Comparison of ENCODE assay signal across 25 cellular contexts in the genomic region with DNA sequence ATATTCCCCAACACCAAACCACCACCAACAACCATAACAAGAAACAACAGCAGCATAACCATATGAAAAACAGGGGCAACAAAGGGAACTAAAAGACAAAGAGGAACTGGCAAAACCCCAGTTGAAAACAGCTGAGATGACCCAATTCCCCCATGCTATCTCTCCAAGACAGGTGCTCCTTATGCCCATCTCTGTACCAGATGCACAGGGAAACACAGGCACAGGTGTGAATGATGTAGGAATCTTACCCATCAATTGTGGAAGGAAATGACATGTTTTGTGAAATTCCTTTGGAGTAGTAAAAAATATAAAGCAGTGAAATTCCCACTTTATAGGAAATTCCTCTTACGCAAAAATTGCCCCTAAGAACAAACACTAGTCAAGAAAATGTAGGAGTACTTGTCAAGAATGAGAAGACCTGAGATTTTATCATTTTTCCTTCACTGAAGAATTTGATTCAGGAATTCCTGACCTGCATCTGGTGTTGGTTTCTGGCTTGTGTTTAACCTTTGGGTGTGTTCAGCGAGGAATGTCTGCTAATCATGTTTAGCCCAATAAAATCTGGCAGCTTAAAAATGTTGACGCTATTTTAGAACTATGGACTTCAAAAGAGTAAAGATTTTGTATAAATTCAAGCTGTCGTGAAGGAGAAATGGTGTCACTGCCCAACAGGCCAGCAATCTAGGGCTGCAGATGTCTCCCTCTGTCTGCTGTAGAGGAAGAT.
DNase-seq lines count a peak whose midpoint lies in the region; ATAC-seq, FAIRE-seq and TF ChIP-seq lines count a peak whose summit lies in the region.
"Had no signal": no experiment of that assay in that cellular context is flagged by ENCODE, and none has a peak within 500 bp of the region (broad histone marks: within the 10 kb centered on the region; RNA-seq: fewer than 3 reads in every experiment).

No MANE protein-coding gene starts in this region.

- FAIRE-seq in urothelium cell line (lab: Jason Lieb, UNC) (peak; percentile 97), small intestine (lab: Jason Lieb, UNC) (no peak)

- WGBS in small intestine, 3 donors, result 24 to 44% (median 37%) methylated on average over 4 of the region's 4 CpGs

- H3K9me3 ChIP-seq in PC-3 (ENCODE audit: low read length), result no peaks in the 10 kb centered on the region
- H3K9me3 ChIP-seq in small intestine (ENCODE audit: control insufficient read depth, low read depth), result no peaks in the 10 kb centered on the region
- H3K9me3 ChIP-seq: left lung, thoracic aorta had no signal

- H3F3A ChIP-seq in PC-3 (ENCODE audit: low read length, unreplicated experiment), result no peaks in the 10 kb centered on the region

- H3K27ac ChIP-seq in PC-3 (ENCODE audit: low read length) (no peak overlapping the region), small intestine (ENCODE audit: low read depth in 1 of 2, low read length in 1 of 2) (no peak overlapping the region)
- H3K27ac ChIP-seq: left lung, thoracic aorta had no signal

- peak; percentile 77 for ATAC-seq in PC-3
- no peak for ATAC-seq in GM21526 (IDR thresholded peaks at IDR 0.05; ENCODE audit: low FRiP score, unreplicated experiment)
- ATAC-seq: left lung, natural killer cell, right cardiac atrium had no signal

- no peaks in the 10 kb centered on the region for H3K79me2 ChIP-seq in PC-3 (ENCODE audit: low read length)

- H3K27me3 ChIP-seq in PC-3 (ENCODE audit: low read length) (no peaks in the 10 kb centered on the region), small intestine (ENCODE audit: control insufficient read depth in 2 of 2, insufficient read depth in 2 of 2, low read length in 2 of 2) (no peaks in the 10 kb centered on the region)
- H3K27me3 ChIP-seq: left lung had no signal

- DNase-seq in NCI-H2171 treated with DMSO at 0.1 percent for 48 hours (lab: John Stamatoyannopoulos, UW) (peak; percentile 51), NCI-H2171 (lab: John Stamatoyannopoulos, UW) (no peak), PC-3 (peak; percentile 62), left kidney (ENCODE audit: low read depth, low spot score) (peak; percentile 60), urothelium cell line (ENCODE audit: low spot score) (peak; percentile 62), NCI-H526 treated with DMSO at 0.1 percent for 48 hours (lab: John Stamatoyannopoulos, UW) (no peak), small intestine (no peak)
- DNase-seq: 8988T; activated CD4-positive, alpha-beta T cell treated with anti-CD3 and anti-CD28 coated beads, Interleukin-2, amount 50 U/mL, for 48 hours; activated CD8-positive, alpha-beta memory T cell treated with anti-CD3 and anti-CD28 coated beads, Interleukin-2, amount 50 U/mL, for 4 hours; CD8-positive, alpha-beta memory T cell; DMS53; GOT3; KG1; left lung; midbrain; MV-4-11; natural killer cell; NCI-H1694 treated with DMSO at 0.1 percent for 48 hours; NCI-H774; right cardiac atrium; stimulated activated CD4-positive, alpha-beta T cell treated with anti-CD3 and anti-CD28 coated beads, Interleukin-4, amount 100 ng/mL, for 4 hours; stimulated activated naive CD4-positive, alpha-beta T cell had no signal

- H3K4me3 ChIP-seq in PC-3 (ENCODE audit: low read length) (no peak overlapping the region), small intestine (ENCODE audit: low read depth in 1 of 2, low read length in 2 of 2) (no peak overlapping the region)
- H3K4me3 ChIP-seq: left lung, thoracic aorta had no signal

- no peak for TF ChIP-seq CTCF in PC-3 (conservative IDR thresholded peaks at IDR 0.05; ENCODE audit: low read depth, low read length)

- H3K4me1 ChIP-seq in PC-3 (ENCODE audit: insufficient read depth, low read length) (peaks cover 14% of the 10 kb centered on the region), small intestine (ENCODE audit: control insufficient read depth in 2 of 2, insufficient read depth in 1 of 2, low read depth in 1 of 2, low read length in 1 of 2) (no peaks in the 10 kb centered on the region)
- H3K4me1 ChIP-seq: left lung had no signal

- H4K20me1 ChIP-seq in PC-3 (ENCODE audit: low read length), result no peaks in the 10 kb centered on the region

- intact Hi-C loops in PC-3 (cut with micrococcal nuclease), result loop anchor here (1.0 to 5.0 kb wide), 2 partner anchors 57 to 115 kb away; no protein-coding TSS in a partner anchor

- no TSS peak for BruUV-seq in PC-3 (replicated peaks; lab: Mats Ljungman, UMichigan)

- CTCF ChIA-PET in PC-3 (lab: Charles Lee), result no interaction called here

- peak overlapping the region; percentile 33; the same call in 1 of the 2 replicates for H3K4me2 ChIP-seq in PC-3 (ENCODE audit: low read length)

- H3K9me2 ChIP-seq in PC-3 (replicated peaks; ENCODE audit: low read length), result no peaks in the 10 kb centered on the region

- POLR2A ChIA-PET in PC-3 (lab: Charles Lee; ENCODE audit: unreplicated experiment), result interaction anchor here (0.6 kb wide), 1 partner anchor 32 kb away, joined by 3 read pairs; no protein-coding TSS in a partner anchor

- no peak overlapping the region for H3K9ac ChIP-seq in PC-3 (ENCODE audit: low read length)

- H2AFZ ChIP-seq in PC-3 (ENCODE audit: low read length), result 0 out of 2 replicates have a peak overlapping the region, but pooled peaks have one; percentile 15

- H3K36me3 ChIP-seq in PC-3 (ENCODE audit: low read depth, low read length) (no peaks in the 10 kb centered on the region), small intestine (ENCODE audit: control insufficient read depth in 2 of 2, insufficient read depth in 2 of 2, low read length in 2 of 2) (no peaks in the 10 kb centered on the region)
- H3K36me3 ChIP-seq: left lung, thoracic aorta had no signal

Comparison
In these comparisons a context has a peak if more than half of its experiments do, and no peak if none do; other contexts are left out.
1. DNase-seq: peak in NCI-H2171 treated with DMSO at 0.1 percent for 48 hours (single experiment), PC-3 (single experiment), left kidney (single experiment) and urothelium cell line (single experiment); none in NCI-H2171 (single experiment), NCI-H526 treated with DMSO at 0.1 percent for 48 hours (single experiment) and small intestine (single experiment).